Comparison of ENCODE assay signal across 24 cellular contexts in the genomic region with DNA sequence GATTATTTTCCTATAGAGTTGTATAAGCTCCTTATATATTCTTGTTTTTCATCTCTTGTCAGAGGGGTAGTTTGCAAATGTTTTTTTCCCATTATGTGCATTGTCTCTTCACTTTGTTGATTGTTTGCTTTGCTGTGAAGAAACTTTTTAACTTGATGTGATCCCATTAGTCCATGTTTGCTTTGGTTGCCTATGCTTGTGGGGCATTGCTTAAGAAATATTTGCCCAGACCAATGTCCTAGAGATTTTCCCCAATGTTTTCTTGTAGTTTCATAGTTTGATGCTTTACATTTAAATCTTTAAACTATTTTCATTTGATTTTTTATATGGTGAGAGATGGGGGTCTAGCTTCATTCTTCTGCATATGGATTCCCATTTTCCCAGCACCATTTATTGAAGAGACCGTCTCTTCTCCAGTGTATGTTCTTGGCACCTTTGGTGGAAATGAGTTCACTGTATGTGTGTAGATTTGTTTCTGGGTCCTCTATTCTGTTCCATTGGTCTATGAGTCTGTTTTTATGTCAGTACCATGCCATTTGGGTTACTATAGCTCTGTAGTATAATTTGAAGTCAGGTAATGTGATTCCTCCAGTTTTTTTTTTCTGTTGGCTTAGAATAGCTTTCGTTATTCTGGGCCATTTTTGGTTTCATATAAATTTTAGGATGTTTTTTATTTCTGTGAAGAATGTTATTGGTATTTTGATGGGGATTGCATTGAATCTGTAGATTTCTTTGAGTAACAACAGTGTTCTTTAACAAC.
"Had no signal": no experiment of that assay in that cellular context is flagged by ENCODE, and none has a peak within 500 bp of the region (broad histone marks: within the 10 kb centered on the region; RNA-seq: fewer than 3 reads in every experiment).

No MANE protein-coding gene starts in this region.

- H3K27ac ChIP-seq: dorsolateral prefrontal cortex, hepatocyte, lower lobe of right lung had no signal

- H3K36me3 Mint-ChIP-seq: immature natural killer cell, mesothelial cell of epicardium had no signal

- H3K9me3 Mint-ChIP-seq: immature natural killer cell had no signal

- H3K9me3 ChIP-seq: gastrocnemius medialis, lower lobe of right lung, mucosa of descending colon had no signal

- ATAC-seq: gastrocnemius medialis, left colon, left lobe of liver, lower lobe of right lung, mucosa of descending colon had no signal

- H3K4me1 Mint-ChIP-seq: mesothelial cell of epicardium had no signal

- H3K36me3 ChIP-seq: esophagus muscularis mucosa, gastrocnemius medialis, heart right ventricle, left ventricle myocardium inferior, lower lobe of right lung had no signal

- H3K4me3 ChIP-seq: coronary artery, dorsolateral prefrontal cortex, esophagus muscularis mucosa, gastrocnemius medialis, heart right ventricle, hepatocyte, left ventricle myocardium inferior, lower lobe of right lung, mucosa of descending colon had no signal

- DNase-seq: dermis blood vessel endothelial cell; dorsolateral prefrontal cortex; effector CD4-positive, alpha-beta T cell; effector memory CD4-positive, alpha-beta T cell; foreskin melanocyte; gastrocnemius medialis; glutamatergic neuron; head of caudate nucleus; heart right ventricle; hypothalamus; immature natural killer cell; islet precursor cell; kidney; kidney glomerular epithelial cell; left colon; left ventricle myocardium inferior; lower lobe of right lung; mesenchymal stem cell; mucosa of descending colon had no signal

- H3K27ac Mint-ChIP-seq: immature natural killer cell, mesothelial cell of epicardium had no signal

- H3K4me3 Mint-ChIP-seq: immature natural killer cell, mesothelial cell of epicardium had no signal

- H3K27me3 ChIP-seq: esophagus muscularis mucosa, gastrocnemius medialis, hepatocyte had no signal
